Comparison of ENCODE assay signal across 6 cellular contexts in the genomic region with DNA sequence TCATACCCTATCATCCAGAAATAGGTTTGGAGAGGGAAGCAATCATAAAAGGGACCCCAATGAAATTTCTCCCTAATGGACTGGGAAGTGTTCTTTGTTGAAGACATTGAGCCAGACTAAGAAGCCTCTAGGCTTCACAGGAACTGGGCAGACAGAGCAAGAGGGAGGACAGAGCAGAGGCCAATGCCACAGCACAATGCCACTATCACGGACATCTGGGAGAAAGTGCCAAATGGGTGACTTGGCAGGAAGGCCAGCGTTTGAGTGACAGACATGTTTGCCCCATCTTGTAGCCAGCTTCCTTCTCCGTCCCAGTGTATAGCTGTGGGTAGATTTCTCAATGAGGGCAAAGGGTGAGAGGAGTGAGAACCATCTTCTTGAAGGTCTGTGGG. TPM values are rescaled to one million over a fixed set of nuclear protein-coding genes. Genes with fewer than 3 reads are reported as not detected.
"Had no signal": no experiment of that assay in that cellular context is flagged by ENCODE, and none has a peak within 500 bp of the region (broad histone marks: within the 10 kb centered on the region; RNA-seq: fewer than 3 reads in every experiment).

No MANE protein-coding gene starts in this region.

RNA-seq across cellular contexts. Expression of gene KCNJ18, which starts 16.6 kb away (rescaled TPM):
- total RNA-seq: HepG2, HT1080, IMR-90, M059J, Right ventricle myocardium superior, SJSA1 had no signal
